ENCODE assay signal across 16 cellular contexts in the genomic region with DNA sequence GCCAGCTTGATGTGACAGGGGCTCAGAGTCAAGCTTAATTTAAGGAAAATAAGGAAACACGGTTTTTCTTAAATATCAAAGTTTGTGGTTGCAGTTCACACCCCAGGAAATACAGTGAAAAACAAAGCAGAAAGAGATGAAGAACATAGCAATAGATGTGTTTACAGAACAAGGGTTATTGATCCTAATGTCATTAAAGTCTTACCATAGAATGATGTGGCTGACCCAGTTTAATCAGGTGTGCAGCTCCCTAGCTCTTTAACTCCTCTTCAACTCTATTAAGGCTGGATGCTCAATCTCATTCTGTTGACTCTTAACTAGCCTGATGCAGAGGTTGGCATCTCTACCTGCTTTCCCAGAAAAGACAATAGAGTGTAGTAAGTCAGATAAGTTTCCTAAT.
"Had no signal": no experiment of that assay in that cellular context is flagged by ENCODE, and none has a peak within 500 bp of the region (broad histone marks: within the 10 kb centered on the region; RNA-seq: fewer than 3 reads in every experiment).

No MANE protein-coding gene starts in this region.

- H3K4me1 Mint-ChIP-seq: neural crest cell had no signal

- DNase-seq: activated CD4-positive, alpha-beta T cell treated with anti-CD3 and anti-CD28 coated beads, Interleukin-2, amount 50 U/mL, for 1 hour; activated CD4-positive, CD25-positive, alpha-beta regulatory T cell treated with anti-CD3 and anti-CD28 coated beads, Interleukin-2, amount 50 U/mL, for 72 hours; activated CD8-positive, alpha-beta memory T cell treated with anti-CD3 and anti-CD28 coated beads for 24 hours; activated naive CD4-positive, alpha-beta T cell treated with anti-CD3 and anti-CD28 coated beads, Interleukin-2, amount 50 U/mL, for 16 hours; activated T-cell treated with anti-CD3 and anti-CD28 coated beads, Interleukin-2, amount 50 U/mL, for 72 hours; effector CD4-positive, alpha-beta T cell; gastrocnemius medialis; head of caudate nucleus; midbrain; ovary; sigmoid colon; stimulated activated naive CD4-positive, alpha-beta T cell; upper lobe of right lung had no signal

- H3K27ac ChIP-seq: ascending aorta, gastrocnemius medialis, ovary, sigmoid colon, upper lobe of right lung had no signal

- H3K36me3 ChIP-seq: ascending aorta, gastrocnemius medialis, ovary, sigmoid colon, upper lobe of right lung had no signal

- H3K4me3 Mint-ChIP-seq: activated T-cell treated with anti-CD3 and anti-CD28 coated beads, Interleukin-2, amount 50 U/mL, for 72 hours; neural crest cell had no signal

- H3K27ac Mint-ChIP-seq: activated T-cell treated with anti-CD3 and anti-CD28 coated beads, Interleukin-2, amount 50 U/mL, for 72 hours had no signal

- H3K27me3 ChIP-seq: ascending aorta, gastrocnemius medialis, ovary, sigmoid colon, upper lobe of right lung had no signal

- H3K4me3 ChIP-seq: ascending aorta, gastrocnemius medialis, ovary, sigmoid colon, upper lobe of right lung had no signal

- H3K4me1 ChIP-seq: ascending aorta, gastrocnemius medialis, upper lobe of right lung had no signal

- ATAC-seq: activated T-cell treated with anti-CD3 and anti-CD28 coated beads, Interleukin-2, amount 50 U/mL, for 72 hours; esophagus mucosa; gastrocnemius medialis; upper lobe of right lung had no signal

- H3K9me3 Mint-ChIP-seq: activated T-cell treated with anti-CD3 and anti-CD28 coated beads, Interleukin-2, amount 50 U/mL, for 72 hours; neural crest cell had no signal

- H3K9me3 ChIP-seq: ascending aorta, gastrocnemius medialis, ovary, sigmoid colon, upper lobe of right lung had no signal
